ENCODE assay signal across 9 cellular contexts in the genomic region with DNA sequence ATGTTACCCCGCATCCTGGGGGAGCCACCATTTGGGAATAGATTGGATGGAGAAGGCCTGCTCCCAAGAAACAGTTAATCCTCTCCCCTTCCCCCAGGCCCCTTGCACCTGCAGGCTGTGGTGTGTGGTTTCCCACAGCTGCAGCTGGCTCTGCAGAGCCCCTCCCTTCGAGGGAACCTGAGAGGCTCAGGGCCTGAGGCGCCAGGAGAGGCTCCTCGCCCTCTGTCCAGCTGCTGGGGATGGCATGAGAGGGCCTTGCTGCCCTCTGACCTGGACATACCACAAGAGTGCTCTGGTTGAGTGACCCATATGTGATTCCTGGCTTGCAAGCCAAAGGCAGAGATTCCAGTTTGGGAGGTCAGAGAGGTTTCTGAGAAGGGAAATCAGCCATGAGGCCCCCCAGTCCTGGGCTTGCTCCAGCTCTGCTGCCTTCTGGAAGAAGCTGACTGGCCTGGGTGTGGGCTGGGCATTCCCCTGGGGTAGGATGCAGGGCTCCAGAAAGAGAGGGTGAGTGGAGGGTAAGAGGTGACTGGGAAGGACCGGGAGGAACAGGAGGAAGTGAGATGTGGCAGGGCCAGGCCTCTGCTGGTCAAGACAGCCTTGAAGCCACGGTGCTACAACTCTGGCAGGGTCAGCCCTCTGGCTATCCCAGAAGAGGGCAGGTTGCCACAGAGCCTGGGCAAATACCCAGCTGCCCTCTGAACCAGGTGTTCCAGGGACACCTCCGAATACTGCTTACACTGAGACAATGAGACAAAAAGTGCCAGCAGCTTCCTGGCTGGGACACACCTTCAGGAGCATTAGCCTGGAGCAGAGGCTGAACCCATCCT. TPM values are rescaled to one million over a fixed set of nuclear protein-coding genes. Genes with fewer than 3 reads are reported as not detected.
DNase-seq lines count a peak whose midpoint lies in the region; ATAC-seq, FAIRE-seq and TF ChIP-seq lines count a peak whose summit lies in the region.
"Had no signal": no experiment of that assay in that cellular context is flagged by ENCODE, and none has a peak within 500 bp of the region (broad histone marks: within the 10 kb centered on the region; RNA-seq: fewer than 3 reads in every experiment).

No MANE protein-coding gene starts in this region.

- H3K4me1 ChIP-seq in HepG2 (ENCODE audit: insufficient read depth, low read length) = peaks cover 15% of the 10 kb centered on the region

- in situ Hi-C loops in HepG2 (cut with HindIII; ENCODE audit: extremely low pct_ligation_motif_present, low pct_unique_long_range_greater_than_20kb) = no loop called here

- H3K4me2 ChIP-seq in HepG2 (ENCODE audit: low read depth, low read length) = no peak overlapping the region

- H3K9me3 ChIP-seq in MG63 (no peaks in the 10 kb centered on the region), HepG2 (ENCODE audit: low read length) (no peaks in the 10 kb centered on the region)

- H3K27me3 Mint-ChIP-seq in activated naive CD4-positive, alpha-beta T cell treated with anti-CD3 and anti-CD28 coated beads for 36 hours (ENCODE audit: low read depth) = no peaks in the 10 kb centered on the region

- TF ChIP-seq EP300 in HepG2 (IDR thresholded peaks at IDR 0.05; ENCODE audit: low read depth in 2 of 2, low read length in 2 of 2) = no peak
- no peak for TF ChIP-seq EP300 in HepG2 (CRISPR knock-in tag; IDR thresholded peaks at IDR 0.05; ENCODE audit: borderline replicate concordance)

- intact Hi-C loops in activated naive CD4-positive, alpha-beta T cell treated with anti-CD3 and anti-CD28 coated beads for 36 hours (cut with micrococcal nuclease) = no loop called here
- intact Hi-C loops in HepG2 (cut with micrococcal nuclease; ENCODE audit: unreplicated experiment) = no loop called here

- ATAC-seq in HepG2 = no peak; the same call in 2 of the 3 replicates

- H3K79me2 ChIP-seq in HepG2 (ENCODE audit: insufficient read depth, low read length) = no peaks in the 10 kb centered on the region

- H3K27ac ChIP-seq in HepG2 (ENCODE audit: extremely low read length, insufficient read depth, low read length) = no peak overlapping the region

- no peak for TF ChIP-seq POLR2A in HepG2 (IDR thresholded peaks at IDR 0.05; ENCODE audit: insufficient read depth in 1 of 2, low read depth in 2 of 2, low read length in 2 of 2)

- H3K27ac Mint-ChIP-seq in activated naive CD4-positive, alpha-beta T cell treated with anti-CD3 and anti-CD28 coated beads for 36 hours = peak overlapping the region; percentile 54

- H3K36me3 ChIP-seq in MG63 (no peaks in the 10 kb centered on the region), HepG2 (replicated peaks in 1 of 2; ENCODE audit: control insufficient read depth in 1 of 2, insufficient read depth in 2 of 2, low read length in 2 of 2) (peaks cover 0 to 2% of the 10 kb centered on the region in 2 experiments; a peak in 1 of 5 replicates)

- no TSS peak for BruUV-seq in HepG2 (replicated peaks; lab: Mats Ljungman, UMichigan)

- no peak overlapping the region for H3K4me3 Mint-ChIP-seq in activated naive CD4-positive, alpha-beta T cell treated with anti-CD3 and anti-CD28 coated beads for 36 hours

- FAIRE-seq in HepG2 (lab: Jason Lieb, UNC) = no peak
- FAIRE-seq: endometrium had no signal

- H2AFZ ChIP-seq in HepG2 (ENCODE audit: low read length) = no peak overlapping the region

- H3K36me3 Mint-ChIP-seq in activated naive CD4-positive, alpha-beta T cell treated with anti-CD3 and anti-CD28 coated beads for 36 hours (ENCODE audit: low read depth) = no peaks in the 10 kb centered on the region

- H3K4me1 Mint-ChIP-seq in activated naive CD4-positive, alpha-beta T cell treated with anti-CD3 and anti-CD28 coated beads for 36 hours (ENCODE audit: low read depth) = peaks cover 55% of the 10 kb centered on the region

- no peak for TF ChIP-seq CTCF in HepG2 (CRISPR knock-in tag; IDR thresholded peaks at IDR 0.05)

- H3K27me3 ChIP-seq in MG63 = no peaks in the 10 kb centered on the region
- no peaks in the 10 kb centered on the region for H3K27me3 ChIP-seq in HepG2 (ENCODE audit: control insufficient read depth in 1 of 2, insufficient read depth in 2 of 2, low read length in 2 of 2)

- H3K9ac ChIP-seq in HepG2 (ENCODE audit: insufficient read depth, low read depth, low read length) = no peak overlapping the region

- no peak overlapping the region for H3K4me3 ChIP-seq in MG63
- no peak overlapping the region for H3K4me3 ChIP-seq in HepG2 (replicated peaks in 1 of 3; ENCODE audit: insufficient read depth in 1 of 3, low read depth in 2 of 3, low read length in 3 of 3)

- DNase-seq in activated naive CD4-positive, alpha-beta T cell treated with anti-CD3 and anti-CD28 coated beads for 36 hours = peak; percentile 67
- DNase-seq in activated naive CD4-positive, alpha-beta T cell (lab: John Stamatoyannopoulos, UW) = no peak
- DNase-seq in H4 (ENCODE audit: low spot score) = peak; percentile 53
- DNase-seq in MG63 = peak; percentile 87
- DNase-seq in activated T-cell treated with anti-CD3 and anti-CD28 coated beads, Interleukin-2, amount 50 U/mL, for 48 hours = peak; percentile 53 to 57
- no peak for DNase-seq in HepG2 (ENCODE audit: low spot score)
- no peak for DNase-seq in GOT3 (lab: John Stamatoyannopoulos, UW)
- DNase-seq in AG08395 (ENCODE audit: low spot score) = no peak

- TF ChIP-seq RAD21 in HepG2 (CRISPR knock-in tag; IDR thresholded peaks at IDR 0.05) = no peak

- CTCF ChIA-PET in activated naive CD4-positive, alpha-beta T cell treated with anti-CD3 and anti-CD28 coated beads for 36 hours (lab: Charles Lee) = interaction anchor here (1.1 to 3.7 kb wide), 7 partner anchors 8 to 52 kb away, joined by 3 to 25 read pairs (median 5); no protein-coding TSS in a partner anchor
- CTCF ChIA-PET in HepG2 (lab: Yijun Ruan, JAX; ENCODE audit: low intra/inter-chr PET ratio, low total read pairs) = no interaction called here

- H3K9me3 Mint-ChIP-seq in activated naive CD4-positive, alpha-beta T cell treated with anti-CD3 and anti-CD28 coated beads for 36 hours = no peaks in the 10 kb centered on the region

- no peaks in the 10 kb centered on the region for H4K20me1 ChIP-seq in HepG2 (ENCODE audit: insufficient read depth, low read length)

- POLR2A ChIA-PET in HepG2 (lab: Yijun Ruan, JAX) = interaction anchor here (2.3 kb wide), 1 partner anchor 26 kb away, joined by 7 read pairs; no protein-coding TSS in a partner anchor

- WGBS in HepG2 (ENCODE audit: low lambda C conversion rate) = 82% methylated on average over 4 of the region's 7 CpGs

RNA-seq across cellular contexts. Expression of a gene that starts 16.0 kb away (rescaled TPM):
- 100 to 1,000 TPM; 185 to 198 TPM for total RNA-seq in activated naive CD4-positive, alpha-beta T cell treated with anti-CD3 and anti-CD28 coated beads for 36 hours
- 317 and 358 TPM in 2 replicates for total RNA-seq in H4 (2014; rRNA removed; shearing (Covaris generic))
- total RNA-seq in MG63 (2014; rRNA removed; shearing (Covaris generic); ENCODE audit: low replicate concordance) = 134 and 205 TPM in 2 replicates
- 208 and 346 TPM in 2 replicates for total RNA-seq in HepG2 (2016; rRNA removed; fragmentation: Illumina TruSeq; extraction: Trizol)
- 41.2 and 44.6 TPM in 2 replicates for total RNA-seq in HepG2 (2016; cell fraction: cytosol; rRNA removed; fragmentation: Illumina TruSeq; extraction: Trizol; ENCODE audit: low read depth)
- total RNA-seq in HepG2 (2016; cell fraction: insoluble cytoplasmic fraction; rRNA removed; fragmentation: Illumina TruSeq; extraction: Trizol) = 215 and 364 TPM in 2 replicates
- 66.6 and 67.3 TPM in 2 replicates for total RNA-seq in HepG2 (2016; cell fraction: membrane; rRNA removed; fragmentation: Illumina TruSeq; extraction: Trizol)
- 83.4 and 83.7 TPM in 2 replicates for total RNA-seq in HepG2 (2016; cell fraction: nucleus; rRNA removed; fragmentation: Illumina TruSeq; extraction: Trizol)
- polyA plus RNA-seq in HepG2 (2011; rRNA removed) = 257 and 356 TPM in 2 replicates
- 182 and 220 TPM in 2 replicates for polyA plus RNA-seq in HepG2 (2011; cell fraction: cytosol; rRNA removed)
- 51.4 and 52.1 TPM in 2 replicates for polyA plus RNA-seq in HepG2 (2011; cell fraction: nucleus; rRNA removed)
- 184 and 206 TPM in 2 replicates for polyA plus RNA-seq in HepG2 (2012)
- 72.3 and 76.1 TPM in 2 replicates for polyA plus RNA-seq in HepG2 (2016; cell fraction: cytosol; fragmentation: Illumina TruSeq; extraction: Trizol; ENCODE audit: low read depth)
- 607 and 646 TPM in 2 replicates for polyA plus RNA-seq in HepG2 (2016; cell fraction: insoluble cytoplasmic fraction; fragmentation: Illumina TruSeq; extraction: Trizol; ENCODE audit: low read depth)
- polyA plus RNA-seq in HepG2 (2016; cell fraction: membrane; fragmentation: Illumina TruSeq; extraction: Trizol; ENCODE audit: low read depth) = 102 TPM in 2 replicates
- 218 and 240 TPM in 2 replicates for polyA plus RNA-seq in HepG2 (2016; cell fraction: nucleus; fragmentation: Illumina TruSeq; extraction: Trizol; ENCODE audit: insufficient read depth, low read depth)
- 39.8 and 85.1 TPM in 2 replicates for polyA minus RNA-seq in HepG2 (2011; rRNA and poly(A)+ RNA removed; ENCODE audit: low replicate concordance)
- polyA minus RNA-seq in HepG2 (2011; cell fraction: cytosol; rRNA and poly(A)+ RNA removed) = 43.2 and 55.2 TPM in 2 replicates
- 31.1 and 41.5 TPM in 2 replicates for polyA minus RNA-seq in HepG2 (2011; cell fraction: nucleus; rRNA and poly(A)+ RNA removed)

RNA-seq across cellular contexts. Expression of a gene that starts 53.7 kb away (rescaled TPM):
- 10 to 100 TPM in 1 of 2 experiments, 1 to 10 TPM in 1; 9.4 to 10.3 TPM for total RNA-seq in activated naive CD4-positive, alpha-beta T cell treated with anti-CD3 and anti-CD28 coated beads for 36 hours
- total RNA-seq in H4 (2014; rRNA removed; shearing (Covaris generic)) = 18.7 and 19.6 TPM in 2 replicates
- total RNA-seq in MG63 (2014; rRNA removed; shearing (Covaris generic); ENCODE audit: low replicate concordance) = 0.20 TPM in 1 of 2 replicates, not detected in the other
- total RNA-seq in HepG2 (2016; rRNA removed; fragmentation: Illumina TruSeq; extraction: Trizol) = 5.4 and 8.7 TPM in 2 replicates
- total RNA-seq in HepG2 (2016; cell fraction: cytosol; rRNA removed; fragmentation: Illumina TruSeq; extraction: Trizol; ENCODE audit: low read depth) = 0.88 and 1.0 TPM in 2 replicates
- 5.1 and 9.6 TPM in 2 replicates for total RNA-seq in HepG2 (2016; cell fraction: insoluble cytoplasmic fraction; rRNA removed; fragmentation: Illumina TruSeq; extraction: Trizol)
- total RNA-seq in HepG2 (2016; cell fraction: membrane; rRNA removed; fragmentation: Illumina TruSeq; extraction: Trizol) = 2.8 and 3.2 TPM in 2 replicates
- 11.8 and 14.8 TPM in 2 replicates for total RNA-seq in HepG2 (2016; cell fraction: nucleus; rRNA removed; fragmentation: Illumina TruSeq; extraction: Trizol)
- polyA plus RNA-seq in HepG2 (2011; rRNA removed) = 15.9 and 32.7 TPM in 2 replicates
- 12.2 and 20.6 TPM in 2 replicates for polyA plus RNA-seq in HepG2 (2011; cell fraction: cytosol; rRNA removed)
- polyA plus RNA-seq in HepG2 (2011; cell fraction: nucleus; rRNA removed) = 28.3 and 48.7 TPM in 2 replicates
- 14.9 and 27.8 TPM in 2 replicates for polyA plus RNA-seq in HepG2 (2012)
- polyA plus RNA-seq in HepG2 (2016; cell fraction: cytosol; fragmentation: Illumina TruSeq; extraction: Trizol; ENCODE audit: low read depth) = 0.38 and 0.44 TPM in 2 replicates
- 4.3 and 4.9 TPM in 2 replicates for polyA plus RNA-seq in HepG2 (2016; cell fraction: insoluble cytoplasmic fraction; fragmentation: Illumina TruSeq; extraction: Trizol; ENCODE audit: low read depth)
- 0.95 and 1.0 TPM in 2 replicates for polyA plus RNA-seq in HepG2 (2016; cell fraction: membrane; fragmentation: Illumina TruSeq; extraction: Trizol; ENCODE audit: low read depth)
- 13.0 and 15.3 TPM in 2 replicates for polyA plus RNA-seq in HepG2 (2016; cell fraction: nucleus; fragmentation: Illumina TruSeq; extraction: Trizol; ENCODE audit: insufficient read depth, low read depth)
- polyA minus RNA-seq in HepG2 (2011; rRNA and poly(A)+ RNA removed; ENCODE audit: low replicate concordance) = 3.0 and 44.4 TPM in 2 replicates
- 11.2 and 23.6 TPM in 2 replicates for polyA minus RNA-seq in HepG2 (2011; cell fraction: cytosol; rRNA and poly(A)+ RNA removed)
- 23.4 and 35.4 TPM in 2 replicates for polyA minus RNA-seq in HepG2 (2011; cell fraction: nucleus; rRNA and poly(A)+ RNA removed)

Comparison
In these comparisons a context has a peak if more than half of its experiments do, and no peak if none do; other contexts are left out.
1. DNase-seq: peak in activated naive CD4-positive, alpha-beta T cell treated with anti-CD3 and anti-CD28 coated beads for 36 hours (single experiment), H4 (single experiment), MG63 (single experiment) and activated T-cell treated with anti-CD3 and anti-CD28 coated beads, Interleukin-2, amount 50 U/mL, for 48 hours (2 of 2); none in activated naive CD4-positive, alpha-beta T cell (0 of 4), HepG2 (single experiment), GOT3 (single experiment) and AG08395 (single experiment).